In the genomic region with DNA sequence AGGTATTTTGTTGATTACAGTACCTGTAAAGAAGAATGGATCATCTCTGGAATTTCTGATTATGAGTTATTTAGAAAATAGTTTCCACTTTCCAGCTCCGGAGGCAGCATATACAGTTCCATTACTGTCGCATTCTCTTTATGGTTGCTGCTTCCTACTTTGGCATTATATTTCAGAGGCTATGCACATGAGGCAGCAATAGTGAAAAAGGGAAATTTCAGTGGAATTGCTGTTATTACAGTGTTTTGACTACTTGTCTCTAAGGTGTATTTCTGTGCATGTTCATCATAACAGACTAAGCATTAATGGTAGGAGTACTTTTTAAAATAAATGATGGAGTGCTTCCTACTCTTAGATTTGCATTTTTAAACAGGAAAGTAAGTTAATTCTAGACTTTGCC, we compare ENCODE assay signal across 14 cellular contexts.
"Had no signal": no experiment of that assay in that cellular context is flagged by ENCODE, and none has a peak within 500 bp of the region (broad histone marks: within the 10 kb centered on the region; RNA-seq: fewer than 3 reads in every experiment).

No MANE protein-coding gene starts in this region.

- DNase-seq: activated CD4-positive, alpha-beta T cell treated with anti-CD3 and anti-CD28 coated beads for 48 hours; activated gamma-delta T cell; effector CD8-positive, alpha-beta T cell; foreskin melanocyte; head of caudate nucleus; left ventricle myocardium inferior; mesendoderm; pancreas; stimulated activated CD4-positive, alpha-beta T cell treated with anti-CD3 and anti-CD28 coated beads, Interleukin-2, amount 100 ng/mL, for 48 hours; stimulated activated naive CD8-positive, alpha-beta T cell treated with anti-CD3 and anti-CD28 coated beads, Interleukin-15, amount 100 ng/mL, for 72 hours; SW 1271; T1000 had no signal

- H3K4me3 Mint-ChIP-seq: neural progenitor cell; stimulated activated naive CD8-positive, alpha-beta T cell treated with anti-CD3 and anti-CD28 coated beads, Interleukin-15, amount 100 ng/mL, for 72 hours had no signal

- H3K4me1 ChIP-seq: pancreas had no signal

- ATAC-seq: pancreas; stimulated activated naive CD8-positive, alpha-beta T cell treated with anti-CD3 and anti-CD28 coated beads, Interleukin-15, amount 100 ng/mL, for 72 hours had no signal

- H3K9me3 ChIP-seq: left ventricle myocardium inferior, pancreas had no signal

- H3K36me3 ChIP-seq: left ventricle myocardium inferior, neural progenitor cell, pancreas had no signal

- H3K4me2 ChIP-seq: neural progenitor cell had no signal

- H3K27me3 Mint-ChIP-seq: stimulated activated naive CD8-positive, alpha-beta T cell treated with anti-CD3 and anti-CD28 coated beads, Interleukin-15, amount 100 ng/mL, for 72 hours had no signal

- H3K27ac Mint-ChIP-seq: neural progenitor cell had no signal

- H3K4me3 ChIP-seq: coronary artery, left ventricle myocardium inferior, neural progenitor cell, pancreas had no signal

- H3K27ac ChIP-seq: coronary artery, left ventricle myocardium inferior, neural progenitor cell, pancreas had no signal

- H3K9me3 Mint-ChIP-seq: neural progenitor cell had no signal

- H3K27me3 ChIP-seq: neural progenitor cell, pancreas had no signal
